22 cellular contexts compared by ENCODE assay signal in genomic region chr2:159009940-159010339, GRCh38. TPM values are rescaled to one million over a fixed set of nuclear protein-coding genes. Genes with fewer than 3 reads are reported as not detected.
A peak's percentile ranks its signal among the peaks of the same experiment; 100 is the strongest.
DNase-seq lines count a peak whose midpoint lies in the region; ATAC-seq and TF ChIP-seq lines count a peak whose summit lies in the region.
"Had no signal": no experiment of that assay in that cellular context is flagged by ENCODE, and none has a peak within 500 bp of the region (broad histone marks: within the 10 kb centered on the region; RNA-seq: fewer than 3 reads in every experiment).

No MANE protein-coding gene starts in this region.

- H3K4me1 ChIP-seq in GM23248 (ENCODE audit: insufficient read depth) (peaks cover 30% of the 10 kb centered on the region), adipocyte (ENCODE audit: control insufficient read depth, insufficient read depth, low read length) (peaks cover 26% of the 10 kb centered on the region), hepatocyte (ENCODE audit: insufficient read depth) (peaks cover 21% of the 10 kb centered on the region), smooth muscle cell (ENCODE audit: low read depth) (peaks cover 12% of the 10 kb centered on the region), upper lobe of left lung (peaks cover 8 to 17% (median 14%) of the 10 kb centered on the region in 4 donors)

- H3K27me3 ChIP-seq in GM23248 (replicated peaks; ENCODE audit: insufficient read depth) (no peaks in the 10 kb centered on the region), adipocyte (replicated peaks; ENCODE audit: control insufficient read depth, insufficient read depth, low read length) (no peaks in the 10 kb centered on the region), hepatocyte (no peaks in the 10 kb centered on the region), smooth muscle cell (ENCODE audit: low read depth) (no peaks in the 10 kb centered on the region), upper lobe of left lung (no peaks in the 10 kb centered on the region)
- H3K27me3 ChIP-seq: dorsolateral prefrontal cortex, gastroesophageal sphincter, sigmoid colon had no signal

- H4K20me1 ChIP-seq in GM23248 (ENCODE audit: insufficient read depth) (no peaks in the 10 kb centered on the region), hepatocyte (ENCODE audit: insufficient read depth, poor library complexity, severe bottlenecking) (no peaks in the 10 kb centered on the region), smooth muscle cell (ENCODE audit: low read depth) (peaks cover 67% of the 10 kb centered on the region)

- H3K9me3 ChIP-seq in GM23248 (ENCODE audit: low read depth) (no peaks in the 10 kb centered on the region), adipocyte (ENCODE audit: control insufficient read depth, low read length) (peaks cover 5% of the 10 kb centered on the region), hepatocyte (ENCODE audit: low read depth) (no peaks in the 10 kb centered on the region), smooth muscle cell (replicated peaks; ENCODE audit: low read depth) (no peaks in the 10 kb centered on the region), upper lobe of left lung (peaks cover 0 to 4% (median 1%) of the 10 kb centered on the region in 4 donors)
- H3K9me3 ChIP-seq: sigmoid colon had no signal

- in situ Hi-C loops in GM23248 (cut with MboI), result no loop called here

- ATAC-seq in upper lobe of left lung (ENCODE audit: low FRiP score in 2 of 2), result no peak
- no peak for ATAC-seq in GM19452 (IDR thresholded peaks at IDR 0.05; ENCODE audit: unreplicated experiment)
- ATAC-seq: gastroesophageal sphincter; HepG2; naive thymus-derived CD8-positive, alpha-beta T cell; stimulated activated memory B cell treated with anti-CD40 and anti-IgM and Interleukin-4, amounts not matched to agents 10 μg/mL and 1 μg/mL and 100 μg/mL, for 72 hours had no signal

- peak overlapping the region; percentile 48 for H3K9ac ChIP-seq in GM23248
- no peak overlapping the region for H3K9ac ChIP-seq in adipocyte (ENCODE audit: low read length)
- H3K9ac ChIP-seq in smooth muscle cell (ENCODE audit: low read depth), result no peak overlapping the region

- H3K79me2 ChIP-seq in GM23248 (ENCODE audit: insufficient read depth), result peaks cover 48% of the 10 kb centered on the region
- H3K79me2 ChIP-seq in hepatocyte, result peaks cover 66% of the 10 kb centered on the region
- peaks cover 47% of the 10 kb centered on the region for H3K79me2 ChIP-seq in smooth muscle cell (ENCODE audit: low read depth)

- TF ChIP-seq POLR2A in upper lobe of left lung (IDR thresholded peaks at IDR 0.05), result no peak

- H3K36me3 ChIP-seq in GM23248 (ENCODE audit: low read depth), result 0 out of 2 replicates have a peak, but pooled peaks cover under 1% of the 10 kb centered on the region
- peaks cover 4% of the 10 kb centered on the region for H3K36me3 ChIP-seq in adipocyte (ENCODE audit: control insufficient read depth, insufficient read depth, low read length, severe bottlenecking)
- H3K36me3 ChIP-seq in hepatocyte (replicated peaks; ENCODE audit: insufficient read depth, low read depth), result no peaks in the 10 kb centered on the region
- H3K36me3 ChIP-seq in smooth muscle cell (ENCODE audit: low read depth), result no peaks in the 10 kb centered on the region
- H3K36me3 ChIP-seq in upper lobe of left lung, result peaks cover 0 to 9% (median under 1%) of the 10 kb centered on the region in 4 donors
- H3K36me3 ChIP-seq: sigmoid colon had no signal

- no peak overlapping the region for H2AFZ ChIP-seq in GM23248
- H2AFZ ChIP-seq in hepatocyte, result no peak overlapping the region
- H2AFZ ChIP-seq in smooth muscle cell (ENCODE audit: low read depth), result no peak overlapping the region

- TF ChIP-seq CTCF in hepatocyte (IDR thresholded peaks at IDR 0.05; ENCODE audit: poor library complexity), result no peak
- no peak for TF ChIP-seq CTCF in smooth muscle cell (IDR thresholded peaks at IDR 0.05; ENCODE audit: borderline replicate concordance, insufficient read depth, poor library complexity, severe bottlenecking)
- no peak for TF ChIP-seq CTCF in upper lobe of left lung (IDR thresholded peaks at IDR 0.05)

- H3K9me2 ChIP-seq in GM23248 (ENCODE audit: insufficient read depth) (no peaks in the 10 kb centered on the region), hepatocyte (replicated peaks; ENCODE audit: insufficient read depth) (no peaks in the 10 kb centered on the region)

- WGBS in GM23248 (ENCODE audit: low coverage in 1 of 2, low lambda C conversion rate in 2 of 2, missing lambda C conversion rate in 2 of 2), 2 experiments, result 37 to 58% methylated on average over 1 of the region's 1 CpG
- WGBS in hepatocyte (ENCODE audit: low lambda C conversion rate, missing lambda C conversion rate), result 89% methylated on average over 1 of the region's 1 CpG
- 90% methylated on average over 1 of the region's 1 CpG for WGBS in smooth muscle cell (ENCODE audit: low lambda C conversion rate)
- WGBS in upper lobe of left lung, 2 donors, result 82 to 89% methylated on average over 1 of the region's 1 CpG

- H3F3A ChIP-seq in GM23248 (ENCODE audit: insufficient read depth), result peaks cover 26% of the 10 kb centered on the region
- peaks cover 11% of the 10 kb centered on the region for H3F3A ChIP-seq in smooth muscle cell (ENCODE audit: low read depth)

- DNase-seq in GM23248 (peak; percentile 59), adipocyte (ENCODE audit: low read depth) (peak; percentile 36), hepatocyte (ENCODE audit: low spot score) (no peak), smooth muscle cell (lab: John Stamatoyannopoulos, UW; ENCODE audit: unreplicated experiment) (no peak), upper lobe of left lung (no peak), activated gamma-delta T cell treated with Interleukin-2 at 50 U/mL for 16 hours (no peak)
- DNase-seq: activated CD4-positive, alpha-beta T cell treated with anti-CD3 and anti-CD28 coated beads, Interleukin-2, amount 10 ng/mL, durations not matched to agents 7 days and 5 days; activated effector memory CD4-positive, alpha-beta T cell treated with Interleukin-2 at 50 U/mL for 16 hours; Calu3; dorsolateral prefrontal cortex; erythroblast; naive thymus-derived CD8-positive, alpha-beta T cell; NCI-H1417 treated with DMSO at 0.1 percent for 48 hours; NCI-H524; posterior cingulate gyrus; SHP77 treated with DMSO at 0.1 percent for 48 hours; sigmoid colon; T-helper 1 cell had no signal

- peak overlapping the region; percentile 21 for H3K4me3 ChIP-seq in GM23248
- no peak overlapping the region for H3K4me3 ChIP-seq in adipocyte (ENCODE audit: low read length)
- H3K4me3 ChIP-seq in hepatocyte, result no peak overlapping the region
- H3K4me3 ChIP-seq in smooth muscle cell, result no peak overlapping the region
- no peak overlapping the region for H3K4me3 ChIP-seq in upper lobe of left lung
- H3K4me3 ChIP-seq: dorsolateral prefrontal cortex, gastroesophageal sphincter, sigmoid colon had no signal

- H3K4me2 ChIP-seq in GM23248 (ENCODE audit: unreplicated experiment) (peak overlapping the region; percentile 80), hepatocyte (no peak overlapping the region), smooth muscle cell (peak overlapping the region; percentile 69)

- no peak for TF ChIP-seq EP300 in upper lobe of left lung (IDR thresholded peaks at IDR 0.05)

- H3K27ac ChIP-seq in GM23248, result peak overlapping the region; percentile 84
- H3K27ac ChIP-seq in hepatocyte, result peak overlapping the region; percentile 1
- peak overlapping the region; percentile 77 for H3K27ac ChIP-seq in smooth muscle cell (ENCODE audit: low read depth)
- no peak overlapping the region for H3K27ac ChIP-seq in upper lobe of left lung
- H3K27ac ChIP-seq: dorsolateral prefrontal cortex, gastroesophageal sphincter had no signal

RNA-seq across cellular contexts. Expression of gene TANC1, which starts 41.5 kb away (rescaled TPM):
- 12.1 and 16.3 TPM in 2 replicates for total RNA-seq in GM23248 (2014; rRNA removed; shearing (Covaris generic))
- 7.6 and 8.2 TPM in 2 replicates for polyA plus RNA-seq in GM23248 (2016; fragmentation: Nextera tagmentation; extraction: Ambion mirVana)
- total RNA-seq in hepatocyte, result 18.5 and 20.6 TPM in 2 replicates
- polyA plus RNA-seq in hepatocyte, result 8.3 and 8.9 TPM in 2 replicates
- total RNA-seq in smooth muscle cell, result 30.8 and 35.3 TPM in 2 replicates
- 9.1 and 17.0 TPM in 2 replicates for polyA plus RNA-seq in smooth muscle cell
- total RNA-seq in upper lobe of left lung, result 100 to 1,000 TPM in 1 of 6 donors, 10 to 100 TPM in 5; 41.6 to 101 (median 75.5) TPM

Comparison
In these comparisons a context has a peak if more than half of its experiments do, and no peak if none do; other contexts are left out.
1. DNase-seq: peak in GM23248 (single experiment) and adipocyte (single experiment); none in hepatocyte (single experiment), smooth muscle cell (single experiment), upper lobe of left lung (0 of 2) and activated gamma-delta T cell treated with Interleukin-2 at 50 U/mL for 16 hours (single experiment).
2. H3K27ac ChIP-seq: peak in GM23248 (single experiment), hepatocyte (single experiment) and smooth muscle cell (single experiment); none in upper lobe of left lung (0 of 4).